8 cellular contexts compared by ENCODE assay signal in genomic region chr5:173925449-173926071, GRCh38. TPM values are rescaled to one million over a fixed set of nuclear protein-coding genes. Genes with fewer than 3 reads are reported as not detected.
A peak's percentile ranks its signal among the peaks of the same experiment; 100 is the strongest.
DNase-seq lines count a peak whose midpoint lies in the region; ATAC-seq and TF ChIP-seq lines count a peak whose summit lies in the region.

No MANE protein-coding gene starts in this region.

- no peak for DNase-seq in AG04449 (ENCODE audit: low read depth, low spot score)
- peak; percentile 22 for DNase-seq in SW480 (ENCODE audit: low spot score)
- DNase-seq in body of pancreas = peak in 3 of 4 donors; percentile 44 to 53 (median 46)
- no peak for DNase-seq in kidney epithelial cell (ENCODE audit: low read depth)
- peak; percentile 79 for DNase-seq in superior temporal gyrus (ENCODE audit: extremely low spot score)
- no peak for DNase-seq in NCI-H1105 treated with DMSO at 0.1 percent for 48 hours (lab: John Stamatoyannopoulos, UW)

- TF ChIP-seq CTCF in AG04449 (IDR thresholded peaks at IDR 0.05; ENCODE audit: insufficient read depth, low read length, missing control alignments) = peak; percentile 57
- TF ChIP-seq CTCF in GM12875 (IDR thresholded peaks at IDR 0.05; ENCODE audit: borderline replicate concordance, insufficient read depth, low read depth, low read length) = peak; percentile 52; the same call in 1 of the 2 replicates
- TF ChIP-seq CTCF in body of pancreas (IDR thresholded peaks at IDR 0.05) = peak in 5 of 7 experiments; percentile 26 to 33 (median 31)
- TF ChIP-seq CTCF in kidney epithelial cell (IDR thresholded peaks at IDR 0.05; ENCODE audit: insufficient read depth, low read length, poor library complexity, severe bottlenecking) = peak; percentile 64

- H3K4me1 ChIP-seq in body of pancreas = peaks cover 78% of the 10 kb centered on the region

- H3K27ac ChIP-seq in body of pancreas = peak overlapping the region in 2 of 4 donors; percentile 24 to 48

- CTCF ChIA-PET in AG04449 (lab: Yijun Ruan, JAX) = interaction anchor here (0.6 to 4.9 kb wide), 28 partner anchors 9 to 310 kb away, joined by 3 to 59 read pairs (median 5); partner anchors contain the start of gene BOD1

- no peaks in the 10 kb centered on the region for H3K9me3 ChIP-seq in body of pancreas

- WGBS in body of pancreas, 2 donors = 50 to 54% methylated on average over 3 of the region's 3 CpGs

- no peak for TF ChIP-seq POLR2A in body of pancreas (IDR thresholded peaks at IDR 0.05)

- no peak for ATAC-seq in body of pancreas
- no peak for ATAC-seq in HG03469 (IDR thresholded peaks at IDR 0.05; ENCODE audit: unreplicated experiment)

- intact Hi-C loops in body of pancreas (cut with DNase I) = no loop called here

- H3K4me3 ChIP-seq in AG04449 (ENCODE audit: low read depth, low read length) (no peak overlapping the region), GM12875 (ENCODE audit: low read depth, low read length) (no peak overlapping the region), body of pancreas (no peak overlapping the region), kidney epithelial cell (ENCODE audit: low read depth, low read length) (no peak overlapping the region)

- POLR2A ChIA-PET in AG04449 (lab: Yijun Ruan, JAX) = no interaction called here

- H3K27me3 ChIP-seq in body of pancreas (no peaks in the 10 kb centered on the region), kidney epithelial cell (ENCODE audit: control insufficient read depth, insufficient read depth, low read length) (no peaks in the 10 kb centered on the region)

- no peaks in the 10 kb centered on the region for H3K36me3 ChIP-seq in body of pancreas (replicated peaks in 1 of 2; ENCODE audit: insufficient read depth in 1 of 2, low read depth in 2 of 2)
- no peaks in the 10 kb centered on the region for H3K36me3 ChIP-seq in kidney epithelial cell (ENCODE audit: control insufficient read depth, insufficient read depth, low read length)

RNA-seq across cellular contexts. Expression of gene CPEB4, which starts 37.4 kb away (rescaled TPM):
- 10 to 100 TPM; 35.3 to 35.6 TPM for total RNA-seq in body of pancreas
- 20.9 and 32.7 TPM in 2 replicates for total RNA-seq in kidney epithelial cell

Comparison
In these comparisons a context has a peak if more than half of its experiments do, and no peak if none do; other contexts are left out.
1. DNase-seq: peak in SW480 (single experiment), body of pancreas (3 of 4) and superior temporal gyrus (single experiment); none in AG04449 (single experiment), kidney epithelial cell (single experiment) and NCI-H1105 treated with DMSO at 0.1 percent for 48 hours (single experiment).
2. Peak in every context shown above with its lines, with median percentiles within 50 percentile points of each other: CTCF ChIP-seq.